9 cellular contexts compared by ENCODE assay signal in genomic region chr16:9256196-9256595, GRCh38.
DNase-seq lines count a peak whose midpoint lies in the region; ATAC-seq and TF ChIP-seq lines count a peak whose summit lies in the region.
"Had no signal": no experiment of that assay in that cellular context is flagged by ENCODE, and none has a peak within 500 bp of the region (broad histone marks: within the 10 kb centered on the region; RNA-seq: fewer than 3 reads in every experiment).

No MANE protein-coding gene starts in this region.

- no peak overlapping the region for H3K4me3 ChIP-seq in colonic mucosa
- H3K4me3 ChIP-seq: adrenal gland had no signal

- H3K36me3 ChIP-seq in colonic mucosa, result no peaks in the 10 kb centered on the region
- H3K36me3 ChIP-seq: adrenal gland had no signal

- TF ChIP-seq CTCF in LNCAP (IDR thresholded peaks at IDR 0.05) (peak; percentile 82), colonic mucosa (IDR thresholded peaks at IDR 0.05) (peak; percentile 31)

- no peaks in the 10 kb centered on the region for H3K27me3 ChIP-seq in colonic mucosa

- H3K27ac ChIP-seq in colonic mucosa, result no peak overlapping the region
- H3K27ac ChIP-seq: adrenal gland had no signal

- intact Hi-C loops in colonic mucosa (cut with DNase I), result loop anchor here (10.0 kb wide), 2 partner anchors 389 to 929 kb away; partner anchors contain the start of gene GRIN2A

- no peaks in the 10 kb centered on the region for H3K9me3 ChIP-seq in colonic mucosa
- H3K9me3 ChIP-seq: adrenal gland had no signal

- peak; percentile 5 to 10 (median 7) for DNase-seq in activated CD8-positive, alpha-beta memory T cell treated with anti-CD3 and anti-CD28 coated beads for 48 hours (ENCODE audit: low read depth in 2 of 3, low spot score in 2 of 3)
- no peak for DNase-seq in activated CD8-positive, alpha-beta memory T cell treated with anti-CD3 and anti-CD28 coated beads, Interleukin-2, amount 50 U/mL, for 4 hours
- peak; percentile 54 for DNase-seq in colonic mucosa
- peak; percentile 20 for DNase-seq in stimulated activated CD4-positive, alpha-beta T cell treated with anti-CD3 and anti-CD28 coated beads, Interleukin-1b, Interleukin-23, amount 100 ng/mL, for 48 hours
- no peak for DNase-seq in NCI-H128 (lab: John Stamatoyannopoulos, UW; ENCODE audit: unreplicated experiment)

- H3K9ac ChIP-seq in colonic mucosa (ENCODE audit: low read depth in 2 of 2, low read length in 2 of 2), result no peak overlapping the region

- ATAC-seq in HG03439 (IDR thresholded peaks at IDR 0.05; ENCODE audit: unreplicated experiment) (no peak), GM21723 (IDR thresholded peaks at IDR 0.05; ENCODE audit: unreplicated experiment) (no peak)

- no peaks in the 10 kb centered on the region for H3K4me1 ChIP-seq in colonic mucosa
- H3K4me1 ChIP-seq: adrenal gland had no signal

Comparison
In these comparisons a context has a peak if more than half of its experiments do, and no peak if none do; other contexts are left out.
1. DNase-seq: peak in activated CD8-positive, alpha-beta memory T cell treated with anti-CD3 and anti-CD28 coated beads for 48 hours (3 of 3), colonic mucosa (single experiment) and stimulated activated CD4-positive, alpha-beta T cell treated with anti-CD3 and anti-CD28 coated beads, Interleukin-1b, Interleukin-23, amount 100 ng/mL, for 48 hours (single experiment); none in activated CD8-positive, alpha-beta memory T cell treated with anti-CD3 and anti-CD28 coated beads, Interleukin-2, amount 50 U/mL, for 4 hours (single experiment) and NCI-H128 (single experiment).